In the genomic region with DNA sequence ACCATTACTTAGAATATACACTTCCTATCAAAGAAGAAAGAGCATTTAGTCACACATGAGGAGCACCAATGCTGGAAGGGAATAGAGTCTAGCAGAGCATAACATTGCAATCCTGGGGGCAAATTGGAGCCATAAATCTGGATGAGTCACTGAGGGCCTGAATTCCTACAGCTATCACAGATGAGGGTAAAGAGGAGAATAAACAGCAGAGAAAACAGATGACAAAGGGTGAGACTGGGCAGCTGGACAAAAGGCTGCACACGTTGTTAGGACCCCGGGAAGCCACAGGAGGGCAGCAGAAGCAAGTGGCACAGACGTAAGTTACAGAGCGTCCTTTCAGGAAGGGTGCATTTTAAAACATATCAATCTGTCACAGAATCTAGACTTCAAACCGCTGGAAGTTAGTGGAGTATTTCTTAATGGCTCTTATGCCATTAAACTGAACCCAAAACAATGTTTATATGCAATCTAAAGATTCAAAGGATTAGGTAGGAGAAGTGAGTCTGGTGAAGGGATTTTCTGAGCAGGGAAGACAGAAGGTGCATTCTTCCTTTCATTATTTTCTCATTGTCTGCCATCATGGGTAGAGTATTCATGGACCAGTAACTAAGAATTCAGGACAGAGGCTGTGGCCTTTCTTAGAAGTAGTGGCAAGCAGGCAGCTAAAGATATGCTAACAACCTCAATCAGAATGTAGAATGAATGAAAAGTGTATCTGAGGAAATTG, we compare ENCODE assay signal across 8 cellular contexts.
DNase-seq lines count a peak whose midpoint lies in the region; ATAC-seq and TF ChIP-seq lines count a peak whose summit lies in the region.

No MANE protein-coding gene starts in this region.

- no peaks in the 10 kb centered on the region for H3K27me3 ChIP-seq in Loucy (ENCODE audit: insufficient read depth, low read length, poor library complexity, severe bottlenecking)

- peak overlapping the region; percentile 92 for H2AFZ ChIP-seq in Loucy (ENCODE audit: low read length)

- H3K9me3 ChIP-seq in Loucy (ENCODE audit: insufficient read depth, low read depth, low read length), result no peaks in the 10 kb centered on the region

- intact Hi-C loops in activated naive CD4-positive, alpha-beta T cell treated with anti-CD3 and anti-CD28 coated beads for 36 hours (cut with micrococcal nuclease), result loop anchor here (1.0 to 10.0 kb wide), 5 partner anchors 27 to 548 kb away; a partner anchor contains a TSS

- no peaks in the 10 kb centered on the region for H4K20me1 ChIP-seq in Loucy (ENCODE audit: insufficient read depth, low read length, poor library complexity, severe bottlenecking)

- peaks cover 4% of the 10 kb centered on the region for H3K4me1 Mint-ChIP-seq in activated naive CD4-positive, alpha-beta T cell treated with anti-CD3 and anti-CD28 coated beads for 36 hours (ENCODE audit: low read depth)

- H3K27me3 Mint-ChIP-seq in activated naive CD4-positive, alpha-beta T cell treated with anti-CD3 and anti-CD28 coated beads for 36 hours (ENCODE audit: low read depth), result no peaks in the 10 kb centered on the region

- POLR2A ChIA-PET in HEK293T (lab: Yijun Ruan, JAX), result no interaction called here

- peak; percentile 97 for TF ChIP-seq CTCF in Loucy (conservative IDR thresholded peaks at IDR 0.05; ENCODE audit: low read length)
- TF ChIP-seq CTCF in cardiac fibroblast (IDR thresholded peaks at IDR 0.05; ENCODE audit: low read depth, low read length), result peak; percentile 94

- H3K9me3 Mint-ChIP-seq in activated naive CD4-positive, alpha-beta T cell treated with anti-CD3 and anti-CD28 coated beads for 36 hours, result no peaks in the 10 kb centered on the region

- ATAC-seq in left lobe of liver, result peak; percentile 100

- H3K4me3 ChIP-seq in Loucy (ENCODE audit: low read length, poor library complexity, severe bottlenecking) (peak overlapping the region; percentile 61), cardiac fibroblast (replicated peaks in 1 of 2; ENCODE audit: low read depth in 2 of 2, low read length in 2 of 2) (no peak overlapping the region)

- no peaks in the 10 kb centered on the region for H3K4me1 ChIP-seq in Loucy (ENCODE audit: insufficient read depth, low read length, poor library complexity, severe bottlenecking)

- no peaks in the 10 kb centered on the region for H3K79me2 ChIP-seq in Loucy (ENCODE audit: insufficient read depth, low read length)

- peak overlapping the region; percentile 62 for H3K4me2 ChIP-seq in Loucy (ENCODE audit: low read depth, low read length, poor library complexity, severe bottlenecking)

- H3K27ac Mint-ChIP-seq in activated naive CD4-positive, alpha-beta T cell treated with anti-CD3 and anti-CD28 coated beads for 36 hours, result no peak overlapping the region

- DNase-seq in activated naive CD4-positive, alpha-beta T cell treated with anti-CD3 and anti-CD28 coated beads for 36 hours, result peak; percentile 62
- no peak for DNase-seq in activated naive CD4-positive, alpha-beta T cell treated with Interleukin-2 at 50 U/mL for 16 hours
- DNase-seq in HEK293T (ENCODE audit: extremely low spot score) (peak; percentile 73), RKO (ENCODE audit: low spot score) (peak; percentile 78), cardiac fibroblast (ENCODE audit: low read depth in 2 of 2) (peak; percentile 88), left lobe of liver (ENCODE audit: low spot score) (peak; percentile 55)
- DNase-seq in stimulated activated CD8-positive, alpha-beta memory T cell treated with anti-CD3 and anti-CD28 coated beads, Interleukin-2, amount 100 ng/mL, for 48 hours (ENCODE audit: low read depth in 2 of 2), result peak; percentile 5 to 9

- CTCF ChIA-PET in activated naive CD4-positive, alpha-beta T cell treated with anti-CD3 and anti-CD28 coated beads for 36 hours (lab: Charles Lee), result interaction anchor here (0.6 to 2.0 kb wide), 7 partner anchors 18 to 527 kb away, joined by 3 to 7 read pairs (median 3); no protein-coding TSS in a partner anchor
- CTCF ChIA-PET in HEK293T (lab: Yijun Ruan, JAX), result interaction anchor here (0.6 to 1.4 kb wide), 2 partner anchors 16 to 389 kb away, joined by 5 read pairs; no protein-coding TSS in a partner anchor

- no peaks in the 10 kb centered on the region for H3K9me2 ChIP-seq in Loucy (replicated peaks; ENCODE audit: low read depth, low read length)

- H3K4me3 Mint-ChIP-seq in activated naive CD4-positive, alpha-beta T cell treated with anti-CD3 and anti-CD28 coated beads for 36 hours, result no peak overlapping the region

- H3K36me3 ChIP-seq in Loucy (ENCODE audit: insufficient read depth, low read length), result no peaks in the 10 kb centered on the region

- no peaks in the 10 kb centered on the region for H3F3A ChIP-seq in Loucy (ENCODE audit: low read depth)

- peak overlapping the region; percentile 10 for H3K9ac ChIP-seq in Loucy (ENCODE audit: low read depth, low read length, poor library complexity, severe bottlenecking)

- no peaks in the 10 kb centered on the region for H3K36me3 Mint-ChIP-seq in activated naive CD4-positive, alpha-beta T cell treated with anti-CD3 and anti-CD28 coated beads for 36 hours (ENCODE audit: low read depth)

TF ChIP-seq in HEK293T, 16 proteins besides CTCF, POLR2A, EP300 and RAD21:
- no peak for TF ChIP-seq CTBP1 (IDR thresholded peaks at IDR 0.05; ENCODE audit: borderline replicate concordance)
- no peak for TF ChIP-seq SUZ12 (IDR thresholded peaks at IDR 0.05)
- TF ChIP-seq ARNT (IDR thresholded peaks at IDR 0.05), result no peak
- no peak for TF ChIP-seq FOXM1 (IDR thresholded peaks at IDR 0.05; ENCODE audit: borderline replicate concordance)
- no peak for TF ChIP-seq BHLHE40 (IDR thresholded peaks at IDR 0.05; ENCODE audit: borderline replicate concordance)
- no peak for TF ChIP-seq ZNF384 (IDR thresholded peaks at IDR 0.05)
- no peak for TF ChIP-seq FOXA1 (IDR thresholded peaks at IDR 0.05)
